19 cellular contexts compared by ENCODE assay signal in genomic region chr19:22527554-22527953, GRCh38.
DNase-seq lines count a peak whose midpoint lies in the region; ATAC-seq, FAIRE-seq and TF ChIP-seq lines count a peak whose summit lies in the region.
"Had no signal": no experiment of that assay in that cellular context is flagged by ENCODE, and none has a peak within 500 bp of the region (broad histone marks: within the 10 kb centered on the region; RNA-seq: fewer than 3 reads in every experiment).

No MANE protein-coding gene starts in this region.

- H3K36me3 ChIP-seq in left ventricle myocardium inferior = no peaks in the 10 kb centered on the region
- H3K36me3 ChIP-seq in muscle layer of colon (ENCODE audit: insufficient read depth, low read length) = no peaks in the 10 kb centered on the region
- no peaks in the 10 kb centered on the region for H3K36me3 ChIP-seq in rectal smooth muscle tissue (ENCODE audit: control insufficient read depth, insufficient read depth, low read length)
- H3K36me3 ChIP-seq in uterus = no peaks in the 10 kb centered on the region
- H3K36me3 ChIP-seq: BLaER1, HAP-1 had no signal

- no peak for TF ChIP-seq POLR2A in uterus (IDR thresholded peaks at IDR 0.05)

- intact Hi-C loops in left ventricle myocardium inferior (cut with micrococcal nuclease) (no loop called here), Right ventricle myocardium superior (cut with DNase I) (no loop called here), uterus (cut with DNase I; ENCODE audit: low total_unique reads) (no loop called here)

- H3K4me1 ChIP-seq in left ventricle myocardium inferior = no peaks in the 10 kb centered on the region
- H3K4me1 ChIP-seq in muscle layer of colon (ENCODE audit: insufficient read depth, low read length) = peaks cover 6% of the 10 kb centered on the region
- peaks cover 3% of the 10 kb centered on the region for H3K4me1 ChIP-seq in rectal smooth muscle tissue (ENCODE audit: control insufficient read depth, insufficient read depth, low read length)
- no peaks in the 10 kb centered on the region for H3K4me1 ChIP-seq in uterus
- H3K4me1 ChIP-seq: BLaER1, Caco-2, HAP-1 had no signal

- no peaks in the 10 kb centered on the region for H3K9me3 ChIP-seq in left ventricle myocardium inferior (replicated peaks)
- H3K9me3 ChIP-seq in muscle layer of colon (ENCODE audit: low read length) = no peaks in the 10 kb centered on the region
- H3K9me3 ChIP-seq in uterus = no peaks in the 10 kb centered on the region
- H3K9me3 ChIP-seq: Caco-2, HAP-1 had no signal

- TF ChIP-seq CTCF in left ventricle myocardium inferior (IDR thresholded peaks at IDR 0.05; ENCODE audit: borderline replicate concordance) = no peak
- no peak for TF ChIP-seq CTCF in uterus (IDR thresholded peaks at IDR 0.05)

- H3K9ac ChIP-seq in muscle layer of colon (ENCODE audit: low read length) (no peak overlapping the region), rectal smooth muscle tissue (ENCODE audit: low read length) (no peak overlapping the region)
- H3K9ac ChIP-seq: BLaER1 had no signal

- H3K27me3 ChIP-seq in left ventricle myocardium inferior (ENCODE audit: low read depth) (peaks cover 51% of the 10 kb centered on the region), muscle layer of colon (ENCODE audit: control insufficient read depth in 1 of 2, insufficient read depth in 2 of 2, low read length in 2 of 2) (no peaks in the 10 kb centered on the region), rectal smooth muscle tissue (ENCODE audit: control insufficient read depth, insufficient read depth, low read length) (no peaks in the 10 kb centered on the region), uterus (no peaks in the 10 kb centered on the region)
- H3K27me3 ChIP-seq: BLaER1 had no signal

- no peak for DNase-seq in left ventricle myocardium inferior
- DNase-seq in Right ventricle myocardium superior = no peak
- DNase-seq in uterus = no peak
- no peak for DNase-seq in stimulated activated naive CD4-positive, alpha-beta T cell (lab: John Stamatoyannopoulos, UW)
- DNase-seq in GM19239 (ENCODE audit: insufficient read length, low spot score) = no peak
- DNase-seq in stimulated activated CD4-positive, alpha-beta T cell treated with anti-CD3 and anti-CD28 coated beads, Interleukin-4, amount 100 ng/mL, for 24 hours = no peak
- DNase-seq: 8988T; AML-193; Caco-2; CD8-positive, alpha-beta memory T cell; DND-41; GDM1 had no signal

- H3K4me3 ChIP-seq in left ventricle myocardium inferior (peak overlapping the region; percentile 30), muscle layer of colon (ENCODE audit: low read depth in 1 of 2, low read length in 2 of 2) (peak overlapping the region; percentile 38 to 45), rectal smooth muscle tissue (ENCODE audit: low read length) (no peak overlapping the region), uterus (peak overlapping the region; percentile 11 to 14)
- H3K4me3 ChIP-seq: BLaER1, HAP-1 had no signal

- ATAC-seq in Right ventricle myocardium superior (ENCODE audit: poor library complexity) = no peak

- H3K27ac ChIP-seq in left ventricle myocardium inferior (replicated peaks) (peak overlapping the region; percentile 50), muscle layer of colon (ENCODE audit: low read depth, low read length) (peak overlapping the region; percentile 80), rectal smooth muscle tissue (ENCODE audit: low read depth, low read length) (peak overlapping the region; percentile 45), uterus (peak overlapping the region; percentile 49 to 86)
- H3K27ac ChIP-seq: BLaER1 had no signal

- no peak for FAIRE-seq in GM19239 (lab: Jason Lieb, UNC)
- FAIRE-seq: GM12892, H1, HTR-8/SVneo had no signal
